In the genomic region with DNA sequence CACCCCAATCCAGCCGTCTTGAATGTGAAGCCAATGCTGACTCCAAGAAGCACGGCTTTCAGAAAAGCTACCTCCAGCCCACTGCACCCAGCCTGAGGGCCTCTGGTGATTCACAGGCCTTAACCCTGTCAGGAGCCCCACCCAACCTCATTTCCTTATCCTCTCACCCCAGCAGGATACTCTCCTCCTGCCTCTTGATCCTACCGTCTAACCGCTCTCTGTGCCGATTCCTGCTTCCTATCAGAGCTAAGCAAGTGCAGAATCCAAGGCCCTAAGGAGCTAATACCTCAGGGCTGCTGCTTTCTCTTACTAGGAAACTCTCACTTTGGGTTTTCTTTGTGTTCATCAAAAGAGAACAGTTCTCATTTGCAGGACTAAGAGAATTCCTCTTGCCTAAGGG, we compare ENCODE assay signal across 8 cellular contexts. TPM values are rescaled to one million over a fixed set of nuclear protein-coding genes. Genes with fewer than 3 reads are reported as not detected.
A peak's percentile ranks its signal among the peaks of the same experiment; 100 is the strongest.
DNase-seq lines count a peak whose midpoint lies in the region; ATAC-seq lines count a peak whose summit lies in the region.

No MANE protein-coding gene starts in this region.

- H3K4me1 Mint-ChIP-seq in activated T-cell treated with anti-CD3 and anti-CD28 coated beads, Interleukin-2, amount 50 U/mL, for 24 hours (ENCODE audit: low read depth): peaks cover 85% of the 10 kb centered on the region

- H3K27ac Mint-ChIP-seq in activated T-cell treated with anti-CD3 and anti-CD28 coated beads, Interleukin-2, amount 50 U/mL, for 24 hours: peak overlapping the region; percentile 93

- no peaks in the 10 kb centered on the region for H3K27me3 Mint-ChIP-seq in activated T-cell treated with anti-CD3 and anti-CD28 coated beads, Interleukin-2, amount 50 U/mL, for 24 hours

- ATAC-seq in stimulated activated naive CD8-positive, alpha-beta T cell treated with anti-CD3 and anti-CD28 coated beads, Interleukin-15, Interleukin-2, amounts not matched to agents 100 U/mL and 50 U/mL, for 24 hours: peak; percentile 64
- ATAC-seq in HG02642 (IDR thresholded peaks at IDR 0.05; ENCODE audit: poor library complexity, unreplicated experiment) (no peak), HG03135 (IDR thresholded peaks at IDR 0.05; ENCODE audit: unreplicated experiment) (no peak)

- peaks cover 2% of the 10 kb centered on the region for H3K36me3 Mint-ChIP-seq in activated T-cell treated with anti-CD3 and anti-CD28 coated beads, Interleukin-2, amount 50 U/mL, for 24 hours (ENCODE audit: low read depth)

- no peaks in the 10 kb centered on the region for H3K9me3 Mint-ChIP-seq in activated T-cell treated with anti-CD3 and anti-CD28 coated beads, Interleukin-2, amount 50 U/mL, for 24 hours

- peak overlapping the region; percentile 44 for H3K4me3 Mint-ChIP-seq in activated T-cell treated with anti-CD3 and anti-CD28 coated beads, Interleukin-2, amount 50 U/mL, for 24 hours

- DNase-seq in activated T-cell treated with anti-CD3 and anti-CD28 coated beads, Interleukin-2, amount 50 U/mL, for 24 hours: peak; percentile 53
- DNase-seq in activated T-cell treated with anti-CD3 and anti-CD28 coated beads for 4 hours (no peak), hepatic stellate cell (ENCODE audit: low spot score) (peak; percentile 34), dermis blood vessel endothelial cell (no peak)
- DNase-seq in activated effector memory CD4-positive, alpha-beta T cell treated with anti-CD3 and anti-CD28 coated beads, Interleukin-2, amount 50 U/mL, for 16 hours: peak; percentile 79
- DNase-seq in stimulated activated naive CD8-positive, alpha-beta T cell treated with anti-CD3 and anti-CD28 coated beads, Interleukin-15, Interleukin-2, amounts not matched to agents 100 U/mL and 50 U/mL, for 24 hours: peak; percentile 44

RNA-seq across cellular contexts. Expression of a gene that starts 47.2 kb away (rescaled TPM):
- total RNA-seq in dermis blood vessel endothelial cell: 0.05 and 0.17 TPM in 2 replicates

Comparison
In these comparisons a context has a peak if more than half of its experiments do, and no peak if none do; other contexts are left out.
1. DNase-seq: peak in activated T-cell treated with anti-CD3 and anti-CD28 coated beads, Interleukin-2, amount 50 U/mL, for 24 hours (single experiment), activated effector memory CD4-positive, alpha-beta T cell treated with anti-CD3 and anti-CD28 coated beads, Interleukin-2, amount 50 U/mL, for 16 hours (single experiment), hepatic stellate cell (single experiment) and stimulated activated naive CD8-positive, alpha-beta T cell treated with anti-CD3 and anti-CD28 coated beads, Interleukin-15, Interleukin-2, amounts not matched to agents 100 U/mL and 50 U/mL, for 24 hours (single experiment); none in activated T-cell treated with anti-CD3 and anti-CD28 coated beads for 4 hours (single experiment) and dermis blood vessel endothelial cell (single experiment).